9 cellular contexts compared by ENCODE assay signal in genomic region chr19:6100284-6100915, GRCh38. TPM values are rescaled to one million over a fixed set of nuclear protein-coding genes. Genes with fewer than 3 reads are reported as not detected.
DNase-seq lines count a peak whose midpoint lies in the region; ATAC-seq and FAIRE-seq lines count a peak whose summit lies in the region.
"Had no signal": no experiment of that assay in that cellular context is flagged by ENCODE, and none has a peak within 500 bp of the region (broad histone marks: within the 10 kb centered on the region; RNA-seq: fewer than 3 reads in every experiment).

No MANE protein-coding gene starts in this region.

- H3K4me1 Mint-ChIP-seq in activated CD4-positive, alpha-beta memory T cell treated with anti-CD3 and anti-CD28 coated beads for 36 hours (ENCODE audit: low read depth) = peaks cover 9% of the 10 kb centered on the region
- H3K4me1 Mint-ChIP-seq in stimulated activated memory B cell treated with anti-CD40 and anti-IgM and Interleukin-4, amounts not matched to agents 10 μg/mL and 1 μg/mL and 100 μg/mL, for 72 hours = peaks cover 10% of the 10 kb centered on the region

- H3K9me3 Mint-ChIP-seq in activated CD4-positive, alpha-beta memory T cell treated with anti-CD3 and anti-CD28 coated beads for 36 hours = peaks cover 3% of the 10 kb centered on the region
- peaks cover 6% of the 10 kb centered on the region for H3K9me3 Mint-ChIP-seq in stimulated activated memory B cell treated with anti-CD40 and anti-IgM and Interleukin-4, amounts not matched to agents 10 μg/mL and 1 μg/mL and 100 μg/mL, for 72 hours

- ATAC-seq in Right ventricle myocardium superior (ENCODE audit: poor library complexity) (no peak), GM19324 (IDR thresholded peaks at IDR 0.05; ENCODE audit: low FRiP score, unreplicated experiment) (no peak), GM21515 (IDR thresholded peaks at IDR 0.05; ENCODE audit: unreplicated experiment) (no peak), HG03442 (IDR thresholded peaks at IDR 0.05; ENCODE audit: unreplicated experiment) (no peak)
- peak; percentile 41 for ATAC-seq in stimulated activated memory B cell treated with anti-CD40 and anti-IgM and Interleukin-4, amounts not matched to agents 10 μg/mL and 1 μg/mL and 100 μg/mL, for 72 hours
- ATAC-seq: Panc1 had no signal

- CTCF ChIA-PET in activated CD4-positive, alpha-beta memory T cell treated with anti-CD3 and anti-CD28 coated beads for 36 hours (lab: Charles Lee) = interaction anchor here (0.7 to 3.5 kb wide), 5 partner anchors 8 to 52 kb away, joined by 3 to 17 read pairs (median 4); no protein-coding TSS in a partner anchor

- intact Hi-C loops in activated CD4-positive, alpha-beta memory T cell treated with anti-CD3 and anti-CD28 coated beads for 36 hours (cut with micrococcal nuclease) = no loop called here
- intact Hi-C loops in Right ventricle myocardium superior (cut with DNase I) = no loop called here

- H3K4me3 Mint-ChIP-seq in activated CD4-positive, alpha-beta memory T cell treated with anti-CD3 and anti-CD28 coated beads for 36 hours = peak overlapping the region; percentile 60
- H3K4me3 Mint-ChIP-seq in stimulated activated memory B cell treated with anti-CD40 and anti-IgM and Interleukin-4, amounts not matched to agents 10 μg/mL and 1 μg/mL and 100 μg/mL, for 72 hours = peak overlapping the region; percentile 78

- no peaks in the 10 kb centered on the region for H3K36me3 Mint-ChIP-seq in activated CD4-positive, alpha-beta memory T cell treated with anti-CD3 and anti-CD28 coated beads for 36 hours
- H3K36me3 Mint-ChIP-seq in stimulated activated memory B cell treated with anti-CD40 and anti-IgM and Interleukin-4, amounts not matched to agents 10 μg/mL and 1 μg/mL and 100 μg/mL, for 72 hours = peaks cover 6% of the 10 kb centered on the region

- no peaks in the 10 kb centered on the region for H3K27me3 Mint-ChIP-seq in activated CD4-positive, alpha-beta memory T cell treated with anti-CD3 and anti-CD28 coated beads for 36 hours
- H3K27me3 Mint-ChIP-seq in stimulated activated memory B cell treated with anti-CD40 and anti-IgM and Interleukin-4, amounts not matched to agents 10 μg/mL and 1 μg/mL and 100 μg/mL, for 72 hours = peaks cover 6% of the 10 kb centered on the region

- peak overlapping the region; percentile 19 for H3K27ac Mint-ChIP-seq in activated CD4-positive, alpha-beta memory T cell treated with anti-CD3 and anti-CD28 coated beads for 36 hours
- H3K27ac Mint-ChIP-seq in stimulated activated memory B cell treated with anti-CD40 and anti-IgM and Interleukin-4, amounts not matched to agents 10 μg/mL and 1 μg/mL and 100 μg/mL, for 72 hours = peak overlapping the region; percentile 82

- POLR2A ChIA-PET in activated CD4-positive, alpha-beta memory T cell treated with anti-CD3 and anti-CD28 coated beads for 36 hours (lab: Charles Lee) = no interaction called here

- FAIRE-seq in GM19239 (lab: Jason Lieb, UNC) = peak; percentile 95

- peak; percentile 46 for DNase-seq in GM19239 (ENCODE audit: insufficient read length, low spot score)
- DNase-seq in activated CD4-positive, alpha-beta memory T cell treated with anti-CD3 and anti-CD28 coated beads for 36 hours = peak; percentile 52
- DNase-seq in Right ventricle myocardium superior = peak; percentile 68
- DNase-seq in NCI-H1436 treated with DMSO at 0.1 percent for 48 hours (lab: John Stamatoyannopoulos, UW) = no peak

RNA-seq across cellular contexts. Expression of gene RFX2, which starts 9.9 kb away (rescaled TPM):
- 1 to 10 TPM; 6.5 to 7.9 TPM for total RNA-seq in activated CD4-positive, alpha-beta memory T cell treated with anti-CD3 and anti-CD28 coated beads for 36 hours
- total RNA-seq in Right ventricle myocardium superior = 8.3 TPM

RNA-seq across cellular contexts. Expression of gene ACSBG2, which starts 35.1 kb away (rescaled TPM):
- total RNA-seq in activated CD4-positive, alpha-beta memory T cell treated with anti-CD3 and anti-CD28 coated beads for 36 hours = not detected
- not detected for total RNA-seq in Right ventricle myocardium superior
